ENCODE assay signal across 23 cellular contexts in the genomic region with DNA sequence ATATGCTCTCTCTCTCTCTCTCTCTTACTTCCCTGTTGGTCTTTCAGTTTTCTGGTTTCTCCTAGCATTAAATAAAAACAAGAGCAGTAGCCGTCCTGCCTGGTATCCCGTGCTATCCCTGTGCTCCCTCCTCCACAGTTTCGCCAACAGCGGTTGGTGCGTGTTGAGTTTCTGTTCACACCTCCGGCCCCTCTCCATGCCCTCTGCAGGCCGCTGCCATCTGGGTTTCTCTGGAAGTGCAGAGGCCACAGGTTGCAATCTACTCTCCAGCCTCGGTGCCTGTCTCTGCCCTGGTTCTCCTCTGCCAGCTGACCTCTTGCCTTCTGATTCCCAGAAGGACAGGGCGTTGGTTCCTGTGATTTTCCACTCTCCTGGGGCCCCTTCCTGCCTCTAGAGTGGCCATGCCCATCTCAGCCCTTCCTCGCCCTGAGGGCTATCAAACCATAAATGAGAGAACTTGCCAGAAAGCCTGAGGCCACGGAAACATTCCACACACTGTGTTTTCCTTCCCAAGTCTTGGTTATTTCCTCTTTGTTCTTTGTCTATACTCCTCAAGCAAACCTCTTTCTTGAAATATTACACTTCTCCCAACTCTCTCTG.
A peak's percentile ranks its signal among the peaks of the same experiment; 100 is the strongest.
DNase-seq lines count a peak whose midpoint lies in the region; ATAC-seq and TF ChIP-seq lines count a peak whose summit lies in the region.
"Had no signal": no experiment of that assay in that cellular context is flagged by ENCODE, and none has a peak within 500 bp of the region (broad histone marks: within the 10 kb centered on the region; RNA-seq: fewer than 3 reads in every experiment).

No MANE protein-coding gene starts in this region.

- intact Hi-C loops in OCI-LY7 (cut with micrococcal nuclease; ENCODE audit: unreplicated experiment) (no loop called here), upper lobe of right lung (cut with DNase I) (no loop called here)

- ATAC-seq in upper lobe of right lung (peak; percentile 53), HG02884 (IDR thresholded peaks at IDR 0.05; ENCODE audit: unreplicated experiment) (no peak)
- ATAC-seq: WTC11 had no signal

- no peak for DNase-seq in OCI-LY7 (ENCODE audit: low spot score)
- peak; percentile 83 for DNase-seq in foreskin melanocyte
- no peak for DNase-seq in upper lobe of right lung
- no peak for DNase-seq in NCI-H1694 (lab: John Stamatoyannopoulos, UW)
- DNase-seq in activated CD4-positive, alpha-beta T cell treated with anti-CD3 and anti-CD28 coated beads for 4 hours: no peak
- DNase-seq: activated CD4-positive, alpha-beta T cell treated with anti-CD3 and anti-CD28 coated beads, Interleukin-2, amount 50 U/mL, for 48 hours; AML-193; amniotic stem cell; caudate nucleus; effector CD8-positive, alpha-beta T cell; GF-D8; midbrain; NCI-H146; SK-N-SH; stimulated activated CD4-positive, alpha-beta T cell treated with anti-CD3 and anti-CD28 coated beads, Interleukin-4, amount 100 ng/mL, for 1 hour had no signal

- H3K27ac ChIP-seq in DOHH2 (ENCODE audit: low read depth, low read length) (no peak overlapping the region), OCI-LY7 (ENCODE audit: low read depth, low read length, poor library complexity, severe bottlenecking) (peak overlapping the region; percentile 62), upper lobe of right lung (no peak overlapping the region)
- H3K27ac ChIP-seq: esophagus muscularis mucosa, prostate gland, skin epidermis, tibial nerve had no signal

- POLR2A ChIA-PET in OCI-LY7 (lab: Charles Lee): no interaction called here

- H3K79me2 ChIP-seq in DOHH2 (ENCODE audit: control insufficient read depth, low read length) (no peaks in the 10 kb centered on the region), OCI-LY7 (ENCODE audit: insufficient read depth, low read depth, low read length) (no peaks in the 10 kb centered on the region)

- H3F3A ChIP-seq in DOHH2 (ENCODE audit: control insufficient read depth, insufficient read depth): no peaks in the 10 kb centered on the region

- TF ChIP-seq CTCF in DOHH2 (IDR thresholded peaks at IDR 0.05; ENCODE audit: low read depth, low read length, poor library complexity, severe bottlenecking) (no peak), OCI-LY7 (conservative IDR thresholded peaks at IDR 0.05; ENCODE audit: low read length) (no peak), upper lobe of right lung (IDR thresholded peaks at IDR 0.05) (no peak)

- H3K9me2 ChIP-seq in DOHH2 (replicated peaks; ENCODE audit: control insufficient read depth, low read length): no peaks in the 10 kb centered on the region
- H3K9me2 ChIP-seq in OCI-LY7 (ENCODE audit: insufficient read depth, low read length): no peaks in the 10 kb centered on the region
- H3K9me2 ChIP-seq: SK-N-SH had no signal

- no peaks in the 10 kb centered on the region for H3K9me3 ChIP-seq in DOHH2 (ENCODE audit: control insufficient read depth, insufficient read depth, low read length)
- H3K9me3 ChIP-seq in OCI-LY7 (ENCODE audit: low read length): no peaks in the 10 kb centered on the region
- H3K9me3 ChIP-seq in upper lobe of right lung: no peaks in the 10 kb centered on the region
- H3K9me3 ChIP-seq: esophagus muscularis mucosa, Peyer's patch, prostate gland, SK-N-SH, tibial nerve had no signal

- CTCF ChIA-PET in OCI-LY7 (lab: Charles Lee; ENCODE audit: unreplicated experiment): no interaction called here

- no TSS peak for BruUV-seq in OCI-LY7 (replicated peaks; lab: Mats Ljungman, UMichigan)

- no peaks in the 10 kb centered on the region for H3K27me3 ChIP-seq in DOHH2 (ENCODE audit: control insufficient read depth, low read length)
- no peaks in the 10 kb centered on the region for H3K27me3 ChIP-seq in upper lobe of right lung
- H3K27me3 ChIP-seq: esophagus muscularis mucosa, Peyer's patch, tibial nerve had no signal

- H3K4me2 ChIP-seq in DOHH2 (ENCODE audit: low read length): peak overlapping the region; percentile 59
- H3K4me2 ChIP-seq in OCI-LY7 (ENCODE audit: low read length): peak overlapping the region; percentile 59
- H3K4me2 ChIP-seq: SK-N-SH had no signal

- H3K36me3 ChIP-seq in DOHH2 (ENCODE audit: control insufficient read depth, low read length) (no peaks in the 10 kb centered on the region), OCI-LY7 (ENCODE audit: insufficient read depth, low read length) (no peaks in the 10 kb centered on the region), upper lobe of right lung (no peaks in the 10 kb centered on the region)
- H3K36me3 ChIP-seq: esophagus muscularis mucosa, Peyer's patch, prostate gland, tibial nerve had no signal

- H2AFZ ChIP-seq in OCI-LY7 (ENCODE audit: low read length): peak overlapping the region; percentile 65

- H3K4me3 ChIP-seq in DOHH2 (ENCODE audit: low read length): 0 out of 2 replicates have a peak overlapping the region, but pooled peaks have one; percentile 16
- peak overlapping the region; percentile 33 for H3K4me3 ChIP-seq in OCI-LY7 (ENCODE audit: low read depth, low read length, poor library complexity, severe bottlenecking)
- no peak overlapping the region for H3K4me3 ChIP-seq in upper lobe of right lung
- H3K4me3 ChIP-seq: esophagus muscularis mucosa, Peyer's patch, prostate gland, skin epidermis, tibial nerve had no signal

- H3K4me1 ChIP-seq in DOHH2 (ENCODE audit: control insufficient read depth, low read length) (peaks cover 14% of the 10 kb centered on the region), OCI-LY7 (ENCODE audit: insufficient read depth, low read length, poor library complexity, severe bottlenecking) (peaks cover 21% of the 10 kb centered on the region), upper lobe of right lung (peaks cover 7% of the 10 kb centered on the region)
- H3K4me1 ChIP-seq: esophagus muscularis mucosa, Peyer's patch, prostate gland, tibial nerve had no signal

- H4K20me1 ChIP-seq in DOHH2 (ENCODE audit: control insufficient read depth, insufficient read depth, low read depth, low read length): no peaks in the 10 kb centered on the region
- no peaks in the 10 kb centered on the region for H4K20me1 ChIP-seq in OCI-LY7 (ENCODE audit: insufficient read depth, low read length)
